Comparison of ENCODE assay signal across 1 cellular context in the genomic region with DNA sequence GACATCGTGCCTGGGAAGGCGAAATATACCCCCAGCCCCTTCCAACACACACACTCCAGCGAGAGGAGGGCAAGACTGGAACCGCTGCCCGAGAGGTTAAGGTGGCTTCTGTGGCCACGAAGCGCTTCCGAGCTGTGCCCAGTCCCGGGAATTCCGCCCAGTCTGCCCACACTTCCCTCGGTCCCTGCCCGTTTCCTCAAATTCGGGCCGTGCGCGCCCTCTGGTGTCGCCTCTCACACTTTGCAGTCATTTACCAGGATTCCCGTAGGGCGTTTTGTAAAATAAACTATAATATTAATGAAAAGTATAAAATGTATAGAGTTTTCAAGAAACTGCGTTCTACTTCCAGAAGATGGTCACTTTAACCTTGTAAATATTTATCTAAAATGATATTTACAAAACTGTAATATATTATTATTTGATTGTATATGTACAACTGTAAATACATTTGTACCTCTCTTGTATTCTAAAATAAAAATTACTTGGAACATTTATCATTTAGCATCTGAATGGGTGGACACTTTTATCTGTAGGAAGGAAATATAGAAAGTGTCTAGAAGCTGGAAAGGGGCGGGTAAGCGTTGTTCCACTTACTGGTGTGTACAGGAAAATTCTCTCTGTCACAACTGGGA.
A peak's percentile ranks its signal among the peaks of the same experiment; 100 is the strongest.
TF ChIP-seq lines count a peak whose summit lies in the region.

No MANE protein-coding gene starts in this region.

TF ChIP-seq in HCT116, 20 proteins besides CTCF, POLR2A, EP300 and RAD21:
- TF ChIP-seq ELF1 (IDR thresholded peaks at IDR 0.05; ENCODE audit: borderline replicate concordance, low read depth) (no peak), POLR2AphosphoS5 (IDR thresholded peaks at IDR 0.05; ENCODE audit: low read depth, low read length) (peak; percentile 23; the same call in 1 of the 2 replicates), YY1 (IDR thresholded peaks at IDR 0.05; ENCODE audit: extremely low read depth, insufficient replicate concordance, low read depth, low read length) (peak; percentile 5), EZH2phosphoT487 (IDR thresholded peaks at IDR 0.05; ENCODE audit: borderline replicate concordance) (no peak), TCF7L2 (IDR thresholded peaks at IDR 0.05; ENCODE audit: borderline replicate concordance, extremely low read depth, insufficient read depth, insufficient read length) (no peak), JUND (IDR thresholded peaks at IDR 0.05) (no peak), MAX (IDR thresholded peaks at IDR 0.05) (no peak), SRF (IDR thresholded peaks at IDR 0.05; ENCODE audit: low read depth) (no peak), SP1 (IDR thresholded peaks at IDR 0.05; ENCODE audit: low read depth) (no peak), EGR1 (IDR thresholded peaks at IDR 0.05; ENCODE audit: low read depth) (no peak), FOSL1 (IDR thresholded peaks at IDR 0.05; ENCODE audit: low read depth) (no peak)
